11 cellular contexts compared by ENCODE assay signal in genomic region chr2:157192445-157193423, GRCh38.
A peak's percentile ranks its signal among the peaks of the same experiment; 100 is the strongest.
DNase-seq lines count a peak whose midpoint lies in the region; ATAC-seq and TF ChIP-seq lines count a peak whose summit lies in the region.
"Had no signal": no experiment of that assay in that cellular context is flagged by ENCODE, and none has a peak within 500 bp of the region (broad histone marks: within the 10 kb centered on the region; RNA-seq: fewer than 3 reads in every experiment).

No MANE protein-coding gene starts in this region.

- TF ChIP-seq CTCF in WTC11 (IDR thresholded peaks at IDR 0.05), result no peak

- CTCF ChIA-PET in WTC11 (lab: Charles Lee), result interaction anchor here (0.5 to 2.0 kb wide), 6 partner anchors 9 to 1820 kb away, joined by 3 to 14 read pairs (median 3); no protein-coding TSS in a partner anchor

- DNase-seq in myocyte (ENCODE audit: low read depth) (peak; percentile 36), WTC11 (ENCODE audit: low spot score) (no peak)
- DNase-seq in activated CD4-positive, alpha-beta T cell treated with anti-CD3 and anti-CD28 coated beads, Interleukin-2, amount 50 U/mL, for 1 hour, result no peak
- no peak for DNase-seq in activated CD8-positive, alpha-beta memory T cell treated with anti-CD3 and anti-CD28 coated beads, Interleukin-2, amount 50 U/mL, for 48 hours
- DNase-seq: H7, NCI-H1092 treated with DMSO at 0.1 percent for 48 hours had no signal

- ATAC-seq in GM19023 (IDR thresholded peaks at IDR 0.05; ENCODE audit: unreplicated experiment) (peak; percentile 95), GM21825 (IDR thresholded peaks at IDR 0.05; ENCODE audit: unreplicated experiment) (peak; percentile 80), HG03280 (IDR thresholded peaks at IDR 0.05; ENCODE audit: unreplicated experiment) (peak; percentile 91), WTC11 (no peak), HG02970 (IDR thresholded peaks at IDR 0.05; ENCODE audit: low FRiP score, unreplicated experiment) (no peak)
- ATAC-seq: gastroesophageal sphincter had no signal

- peaks cover 5% of the 10 kb centered on the region for H3K4me1 Mint-ChIP-seq in WTC11

- no peak overlapping the region for H3K27ac Mint-ChIP-seq in WTC11

- no peaks in the 10 kb centered on the region for H3K27me3 Mint-ChIP-seq in WTC11 (ENCODE audit: low read depth)

- no peak overlapping the region for H3K4me3 Mint-ChIP-seq in WTC11

- POLR2A ChIA-PET in WTC11 (lab: Charles Lee), result no interaction called here

- H3K9me3 Mint-ChIP-seq in WTC11, result no peaks in the 10 kb centered on the region

- no peaks in the 10 kb centered on the region for H3K36me3 Mint-ChIP-seq in WTC11

TF ChIP-seq in WTC11, 78 proteins besides CTCF, POLR2A, EP300 and RAD21:
- TF ChIP-seq, protein P1, sequence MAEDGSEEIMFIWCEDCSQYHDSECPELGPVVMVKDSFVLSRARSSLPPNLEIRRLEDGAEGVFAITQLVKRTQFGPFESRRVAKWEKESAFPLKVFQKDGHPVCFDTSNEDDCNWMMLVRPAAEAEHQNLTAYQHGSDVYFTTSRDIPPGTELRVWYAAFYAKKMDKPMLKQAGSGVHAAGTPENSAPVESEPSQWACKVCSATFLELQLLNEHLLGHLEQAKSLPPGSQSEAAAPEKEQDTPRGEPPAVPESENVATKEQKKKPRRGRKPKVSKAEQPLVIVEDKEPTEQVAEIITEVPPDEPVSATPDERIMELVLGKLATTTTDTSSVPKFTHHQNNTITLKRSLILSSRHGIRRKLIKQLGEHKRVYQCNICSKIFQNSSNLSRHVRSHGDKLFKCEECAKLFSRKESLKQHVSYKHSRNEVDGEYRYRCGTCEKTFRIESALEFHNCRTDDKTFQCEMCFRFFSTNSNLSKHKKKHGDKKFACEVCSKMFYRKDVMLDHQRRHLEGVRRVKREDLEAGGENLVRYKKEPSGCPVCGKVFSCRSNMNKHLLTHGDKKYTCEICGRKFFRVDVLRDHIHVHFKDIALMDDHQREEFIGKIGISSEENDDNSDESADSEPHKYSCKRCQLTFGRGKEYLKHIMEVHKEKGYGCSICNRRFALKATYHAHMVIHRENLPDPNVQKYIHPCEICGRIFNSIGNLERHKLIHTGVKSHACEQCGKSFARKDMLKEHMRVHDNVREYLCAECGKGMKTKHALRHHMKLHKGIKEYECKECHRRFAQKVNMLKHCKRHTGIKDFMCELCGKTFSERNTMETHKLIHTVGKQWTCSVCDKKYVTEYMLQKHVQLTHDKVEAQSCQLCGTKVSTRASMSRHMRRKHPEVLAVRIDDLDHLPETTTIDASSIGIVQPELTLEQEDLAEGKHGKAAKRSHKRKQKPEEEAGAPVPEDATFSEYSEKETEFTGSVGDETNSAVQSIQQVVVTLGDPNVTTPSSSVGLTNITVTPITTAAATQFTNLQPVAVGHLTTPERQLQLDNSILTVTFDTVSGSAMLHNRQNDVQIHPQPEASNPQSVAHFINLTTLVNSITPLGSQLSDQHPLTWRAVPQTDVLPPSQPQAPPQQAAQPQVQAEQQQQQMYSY (CRISPR knock-in tag; IDR thresholded peaks at IDR 0.05), result no peak
- TF ChIP-seq ZNF416 (CRISPR knock-in tag; IDR thresholded peaks at IDR 0.05) (no peak), NR3C1 (CRISPR knock-in tag; conservative IDR thresholded peaks at IDR 0.05; ENCODE audit: low read depth) (no peak), FOXP1 (CRISPR knock-in tag; IDR thresholded peaks at IDR 0.05; ENCODE audit: borderline replicate concordance) (no peak), ZNF512 (CRISPR knock-in tag; IDR thresholded peaks at IDR 0.05; ENCODE audit: borderline replicate concordance) (no peak)

Comparison
In these comparisons a context has a peak if more than half of its experiments do, and no peak if none do; other contexts are left out.
1. ATAC-seq: peak in GM19023 (single experiment), GM21825 (single experiment) and HG03280 (single experiment); none in WTC11 (single experiment) and HG02970 (single experiment).